1 cellular context compared by ENCODE assay signal in the genomic region with DNA sequence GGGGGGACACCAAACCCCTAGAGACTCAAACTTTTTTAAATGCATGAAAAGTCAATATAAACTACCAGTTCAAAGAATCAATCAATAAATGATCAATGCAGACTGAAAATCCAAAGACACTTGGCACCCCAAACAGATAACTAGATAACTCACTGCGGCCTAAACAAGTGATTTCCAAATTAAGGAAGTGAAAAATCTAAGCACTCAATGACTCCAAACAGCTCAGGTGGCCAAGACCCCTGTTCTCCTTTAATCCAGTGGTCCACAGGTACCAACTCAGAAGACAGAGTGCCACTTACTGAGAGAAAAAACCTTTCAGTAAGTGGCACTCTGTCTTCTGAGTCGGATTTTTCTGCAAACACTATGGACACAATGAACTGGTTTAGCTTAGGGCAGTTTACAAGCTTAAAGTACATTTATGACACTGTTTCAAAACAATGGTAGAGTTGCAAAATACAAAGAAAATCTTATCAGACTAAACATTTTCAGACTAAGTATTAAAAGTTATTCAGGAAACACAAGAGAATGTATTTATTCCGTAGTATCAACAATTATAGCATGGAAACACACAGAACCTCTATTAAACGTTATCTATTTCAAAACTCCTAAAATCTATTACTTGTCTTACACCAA.
TF ChIP-seq lines count a peak whose summit lies in the region.

No MANE protein-coding gene starts in this region.

TF ChIP-seq in SK-N-SH, 30 proteins besides CTCF, POLR2A, EP300 and RAD21:
- no peak for TF ChIP-seq FOXJ3 (CRISPR knock-in tag; IDR thresholded peaks at IDR 0.05)
